8 cellular contexts compared by ENCODE assay signal in the genomic region with DNA sequence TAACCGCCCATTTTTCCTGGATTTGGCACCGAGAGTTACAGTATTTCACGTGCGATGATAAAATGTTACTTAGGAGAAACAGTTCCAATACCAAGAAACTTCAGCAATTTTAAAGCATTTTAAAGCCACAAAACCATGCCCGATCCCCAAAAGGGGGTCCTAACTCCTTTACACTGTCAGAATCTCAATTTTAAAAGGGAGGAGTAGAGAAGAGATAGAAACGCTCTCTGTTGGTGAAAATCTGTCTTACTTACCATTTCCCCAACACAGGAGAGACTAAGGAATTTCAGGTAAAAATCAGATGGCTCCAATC. TPM values are rescaled to one million over a fixed set of nuclear protein-coding genes. Genes with fewer than 3 reads are reported as not detected.
DNase-seq lines count a peak whose midpoint lies in the region; ATAC-seq lines count a peak whose summit lies in the region.

No MANE protein-coding gene starts in this region.

- peak overlapping the region; percentile 99 for H3K9ac ChIP-seq in adipocyte (ENCODE audit: low read length)

- no peaks in the 10 kb centered on the region for H3K9me3 Mint-ChIP-seq in activated CD4-positive, alpha-beta T cell treated with anti-CD3 and anti-CD28 coated beads, Interleukin-2, amount 10 ng/mL, durations not matched to agents 24 days and 14 days

- H3K4me3 ChIP-seq in adipocyte (ENCODE audit: low read length): peak overlapping the region; percentile 98

- ATAC-seq in HG03469 (IDR thresholded peaks at IDR 0.05; ENCODE audit: unreplicated experiment) (no peak), HG03354 (IDR thresholded peaks at IDR 0.05; ENCODE audit: poor library complexity, severe bottlenecking, unreplicated experiment) (no peak)

- H3K27me3 ChIP-seq in adipocyte (replicated peaks; ENCODE audit: control insufficient read depth, insufficient read depth, low read length) (no peaks in the 10 kb centered on the region), layer of hippocampus (ENCODE audit: control insufficient read depth, insufficient read depth, low read length) (no peaks in the 10 kb centered on the region)

- no peaks in the 10 kb centered on the region for H3K27me3 Mint-ChIP-seq in activated CD4-positive, alpha-beta T cell treated with anti-CD3 and anti-CD28 coated beads, Interleukin-2, amount 10 ng/mL, durations not matched to agents 24 days and 14 days

- H3K9me3 ChIP-seq in adipocyte (ENCODE audit: control insufficient read depth, low read length): no peaks in the 10 kb centered on the region

- intact Hi-C loops in activated CD4-positive, alpha-beta T cell treated with anti-CD3 and anti-CD28 coated beads, Interleukin-2, amount 10 ng/mL, durations not matched to agents 24 days and 14 days (cut with micrococcal nuclease): loop anchor here (5.0 to 10.0 kb wide), 2 partner anchors 257 to 1590 kb away; a partner anchor contains a TSS

- peaks cover 47% of the 10 kb centered on the region for H3K4me1 Mint-ChIP-seq in activated CD4-positive, alpha-beta T cell treated with anti-CD3 and anti-CD28 coated beads, Interleukin-2, amount 10 ng/mL, durations not matched to agents 24 days and 14 days

- H3K4me1 ChIP-seq in adipocyte (ENCODE audit: control insufficient read depth, insufficient read depth, low read length): peaks cover 34% of the 10 kb centered on the region

- H3K27ac ChIP-seq in layer of hippocampus (ENCODE audit: low read depth, low read length) (peak overlapping the region; percentile 100), temporal lobe (ENCODE audit: low read depth, low read length) (peak overlapping the region; percentile 98)

- peak overlapping the region; percentile 97 for H3K4me3 Mint-ChIP-seq in activated CD4-positive, alpha-beta T cell treated with anti-CD3 and anti-CD28 coated beads, Interleukin-2, amount 10 ng/mL, durations not matched to agents 24 days and 14 days

- peaks cover 36% of the 10 kb centered on the region for H3K36me3 Mint-ChIP-seq in activated CD4-positive, alpha-beta T cell treated with anti-CD3 and anti-CD28 coated beads, Interleukin-2, amount 10 ng/mL, durations not matched to agents 24 days and 14 days (ENCODE audit: low read depth)

- peak overlapping the region; percentile 99 for H3K27ac Mint-ChIP-seq in activated CD4-positive, alpha-beta T cell treated with anti-CD3 and anti-CD28 coated beads, Interleukin-2, amount 10 ng/mL, durations not matched to agents 24 days and 14 days

- peaks cover 7% of the 10 kb centered on the region for H3K36me3 ChIP-seq in adipocyte (ENCODE audit: control insufficient read depth, insufficient read depth, low read length, severe bottlenecking)

- no peak for DNase-seq in activated CD4-positive, alpha-beta T cell treated with anti-CD3 and anti-CD28 coated beads, Interleukin-2, amount 10 ng/mL, durations not matched to agents 24 days and 14 days
- no peak for DNase-seq in activated CD4-positive, alpha-beta T cell treated with anti-CD3 and anti-CD28 coated beads, Interleukin-2, amount 50 U/mL, for 48 hours
- DNase-seq in adipocyte (ENCODE audit: low read depth): peak; percentile 32
- no peak for DNase-seq in HuH-7 (ENCODE audit: low spot score)

RNA-seq across cellular contexts. Expression of a gene that starts 0.5 kb away (rescaled TPM):
- 128 and 131 TPM in 2 replicates for total RNA-seq in activated CD4-positive, alpha-beta T cell treated with anti-CD3 and anti-CD28 coated beads, Interleukin-2, amount 10 ng/mL, durations not matched to agents 24 days and 14 days
- 26.3 TPM for total RNA-seq in temporal lobe

RNA-seq across cellular contexts. Expression of a gene that starts 11.0 kb away (rescaled TPM):
- 0.90 and 0.91 TPM in 2 replicates for total RNA-seq in activated CD4-positive, alpha-beta T cell treated with anti-CD3 and anti-CD28 coated beads, Interleukin-2, amount 10 ng/mL, durations not matched to agents 24 days and 14 days
- 1.5 TPM for total RNA-seq in temporal lobe

RNA-seq across cellular contexts. Expression of a gene that starts 16.0 kb away (rescaled TPM):
- total RNA-seq in activated CD4-positive, alpha-beta T cell treated with anti-CD3 and anti-CD28 coated beads, Interleukin-2, amount 10 ng/mL, durations not matched to agents 24 days and 14 days: not detected in 2 replicates
- under 0.01 TPM for total RNA-seq in temporal lobe

RNA-seq across cellular contexts. Expression of a gene that starts 23.9 kb away (rescaled TPM):
- total RNA-seq in activated CD4-positive, alpha-beta T cell treated with anti-CD3 and anti-CD28 coated beads, Interleukin-2, amount 10 ng/mL, durations not matched to agents 24 days and 14 days: 12.4 and 13.5 TPM in 2 replicates
- 0.25 TPM for total RNA-seq in temporal lobe

RNA-seq across cellular contexts. Expression of a gene that starts 32.0 kb away (rescaled TPM):
- 0.16 and 0.40 TPM in 2 replicates for total RNA-seq in activated CD4-positive, alpha-beta T cell treated with anti-CD3 and anti-CD28 coated beads, Interleukin-2, amount 10 ng/mL, durations not matched to agents 24 days and 14 days
- not detected for total RNA-seq in temporal lobe
